ENCODE assay signal across 17 cellular contexts in the genomic region with DNA sequence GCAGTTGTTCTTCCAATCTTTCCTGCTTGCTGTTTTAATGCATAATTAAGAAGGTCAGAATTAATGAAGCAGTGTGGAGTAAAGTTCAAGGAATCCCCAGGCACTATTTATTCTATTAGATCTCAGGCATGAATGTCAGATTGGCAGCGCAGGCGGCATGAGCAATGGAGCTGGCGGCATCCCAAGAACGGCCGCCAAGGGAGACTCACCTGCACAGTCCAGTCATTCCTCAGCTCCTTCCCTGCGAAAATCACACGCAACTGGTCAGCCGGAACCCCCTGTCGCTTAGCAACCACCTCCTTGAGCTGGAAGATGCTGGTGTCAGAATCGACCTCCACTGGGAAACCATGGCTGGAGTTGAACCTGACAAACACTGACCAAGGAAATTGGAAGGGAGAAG.
DNase-seq lines count a peak whose midpoint lies in the region; ATAC-seq and TF ChIP-seq lines count a peak whose summit lies in the region.
"Had no signal": no experiment of that assay in that cellular context is flagged by ENCODE, and none has a peak within 500 bp of the region (broad histone marks: within the 10 kb centered on the region; RNA-seq: fewer than 3 reads in every experiment).

No MANE protein-coding gene starts in this region.

- CTCF ChIA-PET in activated CD4-positive, alpha-beta memory T cell treated with anti-CD3 and anti-CD28 coated beads for 36 hours (lab: Charles Lee), result no interaction called here

- peaks cover 17% of the 10 kb centered on the region for H3K4me1 ChIP-seq in GM23338 (ENCODE audit: insufficient read depth)

- H3K9me2 ChIP-seq in GM23338 (ENCODE audit: insufficient read depth), result no peaks in the 10 kb centered on the region; the same call in 1 of the 2 replicates

- ATAC-seq in GM23338 (peak; percentile 27; the same call in 2 of the 3 replicates), GM18517 (IDR thresholded peaks at IDR 0.05; ENCODE audit: unreplicated experiment) (no peak)
- ATAC-seq: activated CD4-positive, alpha-beta T cell treated with anti-CD3 and anti-CD28 coated beads for 36 hours; CD8-positive, alpha-beta T cell had no signal

- H4K20me1 ChIP-seq in GM23338 (replicated peaks; ENCODE audit: insufficient read depth), result no peaks in the 10 kb centered on the region

- H3K9me3 Mint-ChIP-seq in GM23338, result peaks cover 17% of the 10 kb centered on the region
- peaks cover 14% of the 10 kb centered on the region for H3K9me3 Mint-ChIP-seq in activated CD4-positive, alpha-beta memory T cell treated with anti-CD3 and anti-CD28 coated beads for 36 hours

- peaks cover 16% of the 10 kb centered on the region for H3K36me3 Mint-ChIP-seq in GM23338 (ENCODE audit: low read depth)
- peaks cover 10% of the 10 kb centered on the region for H3K36me3 Mint-ChIP-seq in activated CD4-positive, alpha-beta memory T cell treated with anti-CD3 and anti-CD28 coated beads for 36 hours

- H3K4me2 ChIP-seq in GM23338, result no peak overlapping the region

- H3K4me3 ChIP-seq in GM23338 (no peak overlapping the region), epithelial cell of proximal tubule (ENCODE audit: low read depth, low read length) (no peak overlapping the region)
- H3K4me3 ChIP-seq: mucosa of descending colon had no signal

- DNase-seq in GM23338 (ENCODE audit: low spot score), result no peak
- DNase-seq in NCI-H2227 treated with DMSO at 0.1 percent for 48 hours (lab: John Stamatoyannopoulos, UW), result peak; percentile 5
- peak; percentile 55 for DNase-seq in epithelial cell of proximal tubule (ENCODE audit: low read depth)
- peak; percentile 1 for DNase-seq in occipital lobe (lab: John Stamatoyannopoulos, UW)
- DNase-seq in activated CD4-positive, alpha-beta memory T cell treated with anti-CD3 and anti-CD28 coated beads for 36 hours, result no peak
- no peak for DNase-seq in activated CD4-positive, alpha-beta T cell treated with anti-CD3 and anti-CD28 coated beads, Interleukin-2, amount 50 U/mL, for 48 hours
- no peak for DNase-seq in NCI-H1092 treated with DMSO at 0.1 percent for 48 hours (lab: John Stamatoyannopoulos, UW)
- DNase-seq: activated CD4-positive, alpha-beta T cell treated with anti-CD3 and anti-CD28 coated beads for 36 hours; activated CD8-positive, alpha-beta memory T cell treated with anti-CD3 and anti-CD28 coated beads, Interleukin-2, amount 50 U/mL, for 4 hours; activated effector memory CD4-positive, alpha-beta T cell treated with anti-CD3 and anti-CD28 coated beads, Interleukin-2, amount 50 U/mL, for 16 hours; amniotic stem cell; CD8-positive, alpha-beta T cell; DND-41; GOT3; MV-4-11 had no signal

- H3K4me1 Mint-ChIP-seq in GM23338, result peaks cover 31% of the 10 kb centered on the region
- no peaks in the 10 kb centered on the region for H3K4me1 Mint-ChIP-seq in activated CD4-positive, alpha-beta memory T cell treated with anti-CD3 and anti-CD28 coated beads for 36 hours (ENCODE audit: low read depth)
- H3K4me1 Mint-ChIP-seq: activated CD4-positive, alpha-beta T cell treated with anti-CD3 and anti-CD28 coated beads for 36 hours had no signal

- H3K36me3 ChIP-seq in GM23338 (ENCODE audit: insufficient read depth), result no peaks in the 10 kb centered on the region

- intact Hi-C loops in activated CD4-positive, alpha-beta memory T cell treated with anti-CD3 and anti-CD28 coated beads for 36 hours (cut with micrococcal nuclease), result no loop called here

- H3K27me3 ChIP-seq in GM23338 (ENCODE audit: insufficient read depth), result no peaks in the 10 kb centered on the region

- no peak overlapping the region for H3K27ac Mint-ChIP-seq in GM23338
- no peak overlapping the region for H3K27ac Mint-ChIP-seq in activated CD4-positive, alpha-beta memory T cell treated with anti-CD3 and anti-CD28 coated beads for 36 hours
- H3K27ac Mint-ChIP-seq: activated CD4-positive, alpha-beta T cell treated with anti-CD3 and anti-CD28 coated beads for 36 hours; CD8-positive, alpha-beta T cell had no signal

- H3K79me2 ChIP-seq in GM23338 (replicated peaks; ENCODE audit: insufficient read depth), result no peaks in the 10 kb centered on the region

- no peak for TF ChIP-seq CTCF in GM23338 (conservative IDR thresholded peaks at IDR 0.05; ENCODE audit: low read depth in 2 of 2)
- no peak for TF ChIP-seq CTCF in epithelial cell of proximal tubule (conservative IDR thresholded peaks at IDR 0.05; ENCODE audit: low read depth, low read length)

- H3K27ac ChIP-seq in GM23338 (ENCODE audit: low read depth), result no peak overlapping the region

- no peaks in the 10 kb centered on the region for H3F3A ChIP-seq in GM23338 (replicated peaks; ENCODE audit: low read depth)

- no peak overlapping the region for H2AFZ ChIP-seq in GM23338

- no peak overlapping the region for H3K4me3 Mint-ChIP-seq in GM23338
- no peak overlapping the region for H3K4me3 Mint-ChIP-seq in activated CD4-positive, alpha-beta memory T cell treated with anti-CD3 and anti-CD28 coated beads for 36 hours
- H3K4me3 Mint-ChIP-seq: activated CD4-positive, alpha-beta T cell treated with anti-CD3 and anti-CD28 coated beads for 36 hours; CD8-positive, alpha-beta T cell had no signal

- POLR2A ChIA-PET in activated CD4-positive, alpha-beta memory T cell treated with anti-CD3 and anti-CD28 coated beads for 36 hours (lab: Charles Lee), result no interaction called here

- no peaks in the 10 kb centered on the region for H3K27me3 Mint-ChIP-seq in GM23338 (ENCODE audit: insufficient read depth, low read depth, poor library complexity)
- H3K27me3 Mint-ChIP-seq in activated CD4-positive, alpha-beta memory T cell treated with anti-CD3 and anti-CD28 coated beads for 36 hours, result no peaks in the 10 kb centered on the region
- H3K27me3 Mint-ChIP-seq: activated CD4-positive, alpha-beta T cell treated with anti-CD3 and anti-CD28 coated beads for 36 hours had no signal

TF ChIP-seq in GM23338, 12 proteins besides CTCF, POLR2A, EP300 and RAD21 (continues in another document):
- TF ChIP-seq, protein P1, sequence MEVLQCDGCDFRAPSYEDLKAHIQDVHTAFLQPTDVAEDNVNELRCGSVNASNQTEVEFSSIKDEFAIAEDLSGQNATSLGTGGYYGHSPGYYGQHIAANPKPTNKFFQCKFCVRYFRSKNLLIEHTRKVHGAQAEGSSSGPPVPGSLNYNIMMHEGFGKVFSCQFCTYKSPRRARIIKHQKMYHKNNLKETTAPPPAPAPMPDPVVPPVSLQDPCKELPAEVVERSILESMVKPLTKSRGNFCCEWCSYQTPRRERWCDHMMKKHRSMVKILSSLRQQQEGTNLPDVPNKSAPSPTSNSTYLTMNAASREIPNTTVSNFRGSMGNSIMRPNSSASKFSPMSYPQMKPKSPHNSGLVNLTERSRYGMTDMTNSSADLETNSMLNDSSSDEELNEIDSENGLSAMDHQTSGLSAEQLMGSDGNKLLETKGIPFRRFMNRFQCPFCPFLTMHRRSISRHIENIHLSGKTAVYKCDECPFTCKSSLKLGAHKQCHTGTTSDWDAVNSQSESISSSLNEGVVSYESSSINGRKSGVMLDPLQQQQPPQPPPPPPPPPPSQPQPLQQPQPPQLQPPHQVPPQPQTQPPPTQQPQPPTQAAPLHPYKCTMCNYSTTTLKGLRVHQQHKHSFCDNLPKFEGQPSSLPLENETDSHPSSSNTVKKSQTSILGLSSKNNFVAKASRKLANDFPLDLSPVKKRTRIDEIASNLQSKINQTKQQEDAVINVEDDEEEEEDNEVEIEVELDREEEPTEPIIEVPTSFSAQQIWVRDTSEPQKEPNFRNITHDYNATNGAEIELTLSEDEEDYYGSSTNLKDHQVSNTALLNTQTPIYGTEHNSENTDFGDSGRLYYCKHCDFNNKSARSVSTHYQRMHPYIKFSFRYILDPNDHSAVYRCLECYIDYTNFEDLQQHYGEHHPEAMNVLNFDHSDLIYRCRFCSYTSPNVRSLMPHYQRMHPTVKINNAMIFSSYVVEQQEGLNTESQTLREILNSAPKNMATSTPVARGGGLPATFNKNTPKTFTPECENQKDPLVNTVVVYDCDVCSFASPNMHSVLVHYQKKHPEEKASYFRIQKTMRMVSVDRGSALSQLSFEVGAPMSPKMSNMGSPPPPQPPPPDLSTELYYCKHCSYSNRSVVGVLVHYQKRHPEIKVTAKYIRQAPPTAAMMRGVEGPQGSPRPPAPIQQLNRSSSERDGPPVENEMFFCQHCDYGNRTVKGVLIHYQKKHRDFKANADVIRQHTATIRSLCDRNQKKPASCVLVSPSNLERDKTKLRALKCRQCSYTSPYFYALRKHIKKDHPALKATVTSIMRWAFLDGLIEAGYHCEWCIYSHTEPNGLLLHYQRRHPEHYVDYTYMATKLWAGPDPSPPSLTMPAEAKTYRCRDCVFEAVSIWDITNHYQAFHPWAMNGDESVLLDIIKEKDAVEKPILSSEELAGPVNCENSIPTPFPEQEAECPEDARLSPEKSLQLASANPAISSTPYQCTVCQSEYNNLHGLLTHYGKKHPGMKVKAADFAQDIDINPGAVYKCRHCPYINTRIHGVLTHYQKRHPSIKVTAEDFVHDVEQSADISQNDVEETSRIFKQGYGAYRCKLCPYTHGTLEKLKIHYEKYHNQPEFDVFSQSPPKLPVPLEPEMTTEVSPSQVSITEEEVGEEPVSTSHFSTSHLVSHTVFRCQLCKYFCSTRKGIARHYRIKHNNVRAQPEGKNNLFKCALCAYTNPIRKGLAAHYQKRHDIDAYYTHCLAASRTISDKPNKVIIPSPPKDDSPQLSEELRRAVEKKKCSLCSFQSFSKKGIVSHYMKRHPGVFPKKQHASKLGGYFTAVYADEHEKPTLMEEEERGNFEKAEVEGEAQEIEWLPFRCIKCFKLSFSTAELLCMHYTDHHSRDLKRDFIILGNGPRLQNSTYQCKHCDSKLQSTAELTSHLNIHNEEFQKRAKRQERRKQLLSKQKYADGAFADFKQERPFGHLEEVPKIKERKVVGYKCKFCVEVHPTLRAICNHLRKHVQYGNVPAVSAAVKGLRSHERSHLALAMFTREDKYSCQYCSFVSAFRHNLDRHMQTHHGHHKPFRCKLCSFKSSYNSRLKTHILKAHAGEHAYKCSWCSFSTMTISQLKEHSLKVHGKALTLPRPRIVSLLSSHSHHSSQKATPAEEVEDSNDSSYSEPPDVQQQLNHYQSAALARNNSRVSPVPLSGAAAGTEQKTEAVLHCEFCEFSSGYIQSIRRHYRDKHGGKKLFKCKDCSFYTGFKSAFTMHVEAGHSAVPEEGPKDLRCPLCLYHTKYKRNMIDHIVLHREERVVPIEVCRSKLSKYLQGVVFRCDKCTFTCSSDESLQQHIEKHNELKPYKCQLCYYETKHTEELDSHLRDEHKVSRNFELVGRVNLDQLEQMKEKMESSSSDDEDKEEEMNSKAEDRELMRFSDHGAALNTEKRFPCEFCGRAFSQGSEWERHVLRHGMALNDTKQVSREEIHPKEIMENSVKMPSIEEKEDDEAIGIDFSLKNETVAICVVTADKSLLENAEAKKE (CRISPR knock-in tag; IDR thresholded peaks at IDR 0.05), result no peak
- TF ChIP-seq CREB1 (CRISPR knock-in tag; IDR thresholded peaks at IDR 0.05; ENCODE audit: low read depth) (no peak), ZNF114 (CRISPR knock-in tag; IDR thresholded peaks at IDR 0.05) (no peak), JUNB (IDR thresholded peaks at IDR 0.05; ENCODE audit: unreplicated experiment) (no peak)

Comparison
In these comparisons a context has a peak if more than half of its experiments do, and no peak if none do; other contexts are left out.
1. DNase-seq: peak in NCI-H2227 treated with DMSO at 0.1 percent for 48 hours (single experiment), epithelial cell of proximal tubule (single experiment) and occipital lobe (single experiment); none in GM23338 (single experiment), activated CD4-positive, alpha-beta memory T cell treated with anti-CD3 and anti-CD28 coated beads for 36 hours (single experiment), activated CD4-positive, alpha-beta T cell treated with anti-CD3 and anti-CD28 coated beads, Interleukin-2, amount 50 U/mL, for 48 hours (0 of 2) and NCI-H1092 treated with DMSO at 0.1 percent for 48 hours (single experiment).